Comparison of ENCODE assay signal across 1 cellular context in the genomic region with DNA sequence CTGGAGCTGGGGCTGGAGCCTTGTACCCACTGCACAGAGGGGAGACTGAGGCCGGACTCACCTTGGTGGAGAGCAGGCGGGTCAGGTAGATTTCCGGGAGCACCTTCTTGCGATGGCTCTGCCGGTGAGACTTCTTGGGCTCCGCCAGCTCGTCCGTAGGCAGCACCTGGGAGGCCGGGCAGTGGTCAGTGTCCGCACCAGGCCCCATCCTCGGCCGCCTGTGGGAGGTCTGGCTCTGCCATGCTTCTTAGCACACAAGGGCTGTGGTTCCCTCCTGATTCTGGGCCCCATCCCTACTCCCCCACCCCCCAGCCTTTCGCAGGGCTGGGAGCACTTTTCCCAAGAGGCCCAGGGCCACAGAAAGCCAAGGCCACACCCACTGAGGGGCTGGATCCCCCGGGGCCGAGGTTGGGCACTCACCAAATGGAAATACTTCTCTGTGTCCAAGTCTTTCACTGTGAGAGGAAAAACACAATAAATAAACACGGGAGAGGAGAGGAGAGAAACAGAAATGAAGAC.
TF ChIP-seq lines count a peak whose summit lies in the region.

No MANE protein-coding gene starts in this region.

TF ChIP-seq in SK-N-SH, 30 proteins besides CTCF, POLR2A, EP300 and RAD21:
- TF ChIP-seq TCF12 (IDR thresholded peaks at IDR 0.05), result 0 out of 2 replicates have a peak, but pooled peaks have one; percentile 12
- no peak for TF ChIP-seq MXI1 (IDR thresholded peaks at IDR 0.05; ENCODE audit: low read depth, low read length)
- TF ChIP-seq, protein P1, sequence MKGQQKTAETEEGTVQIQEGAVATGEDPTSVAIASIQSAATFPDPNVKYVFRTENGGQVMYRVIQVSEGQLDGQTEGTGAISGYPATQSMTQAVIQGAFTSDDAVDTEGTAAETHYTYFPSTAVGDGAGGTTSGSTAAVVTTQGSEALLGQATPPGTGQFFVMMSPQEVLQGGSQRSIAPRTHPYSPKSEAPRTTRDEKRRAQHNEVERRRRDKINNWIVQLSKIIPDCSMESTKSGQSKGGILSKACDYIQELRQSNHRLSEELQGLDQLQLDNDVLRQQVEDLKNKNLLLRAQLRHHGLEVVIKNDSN (IDR thresholded peaks at IDR 0.05; ENCODE audit: borderline replicate concordance, low read depth), result no peak
